Comparison of ENCODE assay signal across 9 cellular contexts in genomic region chr19:55451522-55452380, GRCh38. TPM values are rescaled to one million over a fixed set of nuclear protein-coding genes. Genes with fewer than 3 reads are reported as not detected.
DNase-seq lines count a peak whose midpoint lies in the region; ATAC-seq and TF ChIP-seq lines count a peak whose summit lies in the region.
"Had no signal": no experiment of that assay in that cellular context is flagged by ENCODE, and none has a peak within 500 bp of the region (broad histone marks: within the 10 kb centered on the region; RNA-seq: fewer than 3 reads in every experiment).

No MANE protein-coding gene starts in this region.

- CTCF ChIA-PET in HEK293 (lab: Yijun Ruan, JAX): interaction anchor here (0.6 to 1.0 kb wide), 6 partner anchors 15 to 203 kb away, joined by 3 to 5 read pairs (median 4); no protein-coding TSS in a partner anchor

- H3K4me3 ChIP-seq in HEK293 (ENCODE audit: low read depth, low read length) (0 out of 2 replicates have a peak overlapping the region, but pooled peaks have one; percentile 4), mesodermal cell (ENCODE audit: extremely low read depth, insufficient read depth, low read length, poor library complexity, severe bottlenecking) (peak overlapping the region; percentile 22)

- 3% methylated on average over 27 to 51 of the region's 82 CpGs for WGBS in mesodermal cell (ENCODE audit: insufficient coverage in 2 of 2), 2 experiments

- ATAC-seq in HG02678 (IDR thresholded peaks at IDR 0.05; ENCODE audit: unreplicated experiment) (no peak), HG02870 (IDR thresholded peaks at IDR 0.05; ENCODE audit: unreplicated experiment) (no peak)

- POLR2A ChIA-PET in HEK293 (lab: Yijun Ruan, JAX): interaction anchor here (0.9 kb wide), 1 partner anchor 10 kb away, joined by 3 read pairs; the partner anchor contains the start of gene ISOC2

- H3K36me3 ChIP-seq in HEK293 (ENCODE audit: control insufficient read depth in 2 of 2, insufficient read depth in 1 of 2, low read length in 2 of 2) (no peaks in the 10 kb centered on the region), mesodermal cell (ENCODE audit: control insufficient read depth, insufficient read depth, low read length) (peaks cover 3% of the 10 kb centered on the region)

- H3K9me3 ChIP-seq in HEK293 (ENCODE audit: control insufficient read depth, insufficient read depth, low read depth, low read length) (no peaks in the 10 kb centered on the region), mesodermal cell (ENCODE audit: control insufficient read depth, low read length) (no peaks in the 10 kb centered on the region)
- H3K9me3 ChIP-seq: gastroesophageal sphincter had no signal

- TF ChIP-seq CTCF in HEK293 (tag by site-specific recombination; IDR thresholded peaks at IDR 0.05): no peak

- DNase-seq in Ammon's horn (ENCODE audit: low spot score) (peak; percentile 71), anterior cingulate cortex (lab: John Stamatoyannopoulos, UW) (peak in 51 of 58 donors; percentile 14 to 75 (median 45)), AG08395 (ENCODE audit: low spot score) (no peak), HK-2 (ENCODE audit: unreplicated experiment) (no peak)

- no peak overlapping the region for H3K27ac ChIP-seq in HEK293 (ENCODE audit: extremely low read depth, low read depth, low read length)
- H3K27ac ChIP-seq in mesodermal cell (ENCODE audit: low read depth, low read length, severe bottlenecking): no peak overlapping the region
- H3K27ac ChIP-seq: gastroesophageal sphincter had no signal

- H3K4me1 ChIP-seq in HEK293 (ENCODE audit: control insufficient read depth, insufficient read depth, low read length): no peaks in the 10 kb centered on the region
- H3K4me1 ChIP-seq in mesodermal cell (ENCODE audit: control insufficient read depth, insufficient read depth, low read length, poor library complexity, severe bottlenecking): peaks cover 9% of the 10 kb centered on the region

TF ChIP-seq in HEK293, 187 proteins besides CTCF, POLR2A, EP300 and RAD21 (continues in another document):
- no peak for TF ChIP-seq ZNF488 (tag by site-specific recombination; IDR thresholded peaks at IDR 0.05)
- no peak for TF ChIP-seq ZIC2 (tag by site-specific recombination; IDR thresholded peaks at IDR 0.05)
- TF ChIP-seq OVOL3 (tag by site-specific recombination; IDR thresholded peaks at IDR 0.05): no peak
- TF ChIP-seq HOXA7 (CRISPR knock-in tag; IDR thresholded peaks at IDR 0.05; ENCODE audit: borderline replicate concordance): no peak
- no peak for TF ChIP-seq ZNF843 (tag by site-specific recombination; IDR thresholded peaks at IDR 0.05)
- peak; percentile 66 for TF ChIP-seq ZNF398 (tag by site-specific recombination; IDR thresholded peaks at IDR 0.05)
- no peak for TF ChIP-seq ZNF639 (tag by site-specific recombination; IDR thresholded peaks at IDR 0.05)
- TF ChIP-seq ZNF76 (tag by site-specific recombination; IDR thresholded peaks at IDR 0.05; ENCODE audit: borderline replicate concordance, low read depth): no peak; the same call in 1 of the 2 replicates
- peak; percentile 86 for TF ChIP-seq ZNF335 (tag by site-specific recombination; conservative IDR thresholded peaks at IDR 0.05)
- TF ChIP-seq TRIM28 (IDR thresholded peaks at IDR 0.05; ENCODE audit: borderline replicate concordance, low read length): no peak
- TF ChIP-seq ZNF155 (tag by site-specific recombination; IDR thresholded peaks at IDR 0.05): no peak
- TF ChIP-seq ZNF600 (tag by site-specific recombination; IDR thresholded peaks at IDR 0.05): no peak
- TF ChIP-seq ATF2 (tag by site-specific recombination; IDR thresholded peaks at IDR 0.05; ENCODE audit: low read depth): no peak
- peak; percentile 44; the same call in 1 of the 2 replicates for TF ChIP-seq ZNF366 (tag by site-specific recombination; conservative IDR thresholded peaks at IDR 0.05)
- TF ChIP-seq ZNF341 (tag by site-specific recombination; IDR thresholded peaks at IDR 0.05; ENCODE audit: low read depth): no peak
- TF ChIP-seq ZNF791 (tag by site-specific recombination; IDR thresholded peaks at IDR 0.05): no peak
- no peak for TF ChIP-seq ZSCAN18 (tag by site-specific recombination; IDR thresholded peaks at IDR 0.05)
- TF ChIP-seq ZNF473 (tag by site-specific recombination; IDR thresholded peaks at IDR 0.05): no peak

RNA-seq across cellular contexts. Expression of gene SHISA7, which starts 8.7 kb away (rescaled TPM):
- polyA plus RNA-seq in mesodermal cell (2013, experiment 1 of 2): 0.29 TPM
- 0.15 TPM for polyA plus RNA-seq in mesodermal cell (2013, experiment 2 of 2)

RNA-seq across cellular contexts. Expression of gene ISOC2, which starts 9.7 kb away (rescaled TPM):
- 39.8 TPM for polyA plus RNA-seq in mesodermal cell (2013, experiment 1 of 2)
- polyA plus RNA-seq in mesodermal cell (2013, experiment 2 of 2): 34.2 TPM

RNA-seq across cellular contexts. Expression of gene C19orf85, which starts 12.8 kb away (rescaled TPM):
- not detected for polyA plus RNA-seq in mesodermal cell (2013, experiment 1 of 2)
- not detected for polyA plus RNA-seq in mesodermal cell (2013, experiment 2 of 2)

RNA-seq across cellular contexts. Expression of gene ZNF628, which starts 24.7 kb away (rescaled TPM):
- 7.1 TPM for polyA plus RNA-seq in mesodermal cell (2013, experiment 1 of 2)
- polyA plus RNA-seq in mesodermal cell (2013, experiment 2 of 2): 7.0 TPM

RNA-seq across cellular contexts. Expression of gene NAT14, which starts 33.2 kb away (rescaled TPM):
- 52.4 TPM for polyA plus RNA-seq in mesodermal cell (2013, experiment 1 of 2)
- 50.0 TPM for polyA plus RNA-seq in mesodermal cell (2013, experiment 2 of 2)

Comparison
In these comparisons a context has a peak if more than half of its experiments do, and no peak if none do; other contexts are left out.
1. DNase-seq: peak in Ammon's horn (single experiment) and anterior cingulate cortex (51 of 58); none in AG08395 (single experiment) and HK-2 (single experiment).